Comparison of ENCODE assay signal across 23 cellular contexts in the genomic region with DNA sequence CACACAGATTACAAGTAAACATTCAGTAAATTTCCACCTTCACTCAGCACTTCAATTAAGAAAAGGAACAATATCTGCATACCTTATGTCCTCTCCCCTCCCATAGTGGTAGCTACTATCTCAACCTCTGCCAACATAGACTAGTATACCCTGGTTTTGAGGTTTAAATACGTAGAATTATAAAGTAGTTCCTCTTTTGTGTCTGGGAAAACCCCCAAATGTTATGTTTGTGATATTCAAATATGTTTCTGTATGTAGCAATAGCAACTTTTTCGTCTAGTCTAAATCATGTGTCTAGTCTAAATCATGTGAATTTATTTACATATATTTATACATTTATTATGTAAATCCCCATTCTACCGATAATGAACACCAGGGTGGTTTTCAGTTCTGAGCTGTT. TPM values are rescaled to one million over a fixed set of nuclear protein-coding genes. Genes with fewer than 3 reads are reported as not detected.
DNase-seq lines count a peak whose midpoint lies in the region; ATAC-seq and TF ChIP-seq lines count a peak whose summit lies in the region.
"Had no signal": no experiment of that assay in that cellular context is flagged by ENCODE, and none has a peak within 500 bp of the region (broad histone marks: within the 10 kb centered on the region; RNA-seq: fewer than 3 reads in every experiment).

No MANE protein-coding gene starts in this region.

- peak; percentile 79 to 89 for ATAC-seq in activated CD4-positive, CD25-positive, alpha-beta regulatory T cell treated with anti-CD3 and anti-CD28 coated beads, Interleukin-2, amount 50 U/mL, for 24 hours
- ATAC-seq in HG02981 (IDR thresholded peaks at IDR 0.05; ENCODE audit: unreplicated experiment), result peak; percentile 65
- ATAC-seq in naive thymus-derived CD4-positive, alpha-beta T cell, result peak; percentile 68
- ATAC-seq in GM21423 (IDR thresholded peaks at IDR 0.05; ENCODE audit: unreplicated experiment), result no peak
- no peak for ATAC-seq in heart left ventricle
- ATAC-seq: activated naive CD4-positive, alpha-beta T cell treated with anti-CD3 and anti-CD28 coated beads, Interleukin-2, amount 50 U/mL, for 72 hours had no signal

- H3K27me3 Mint-ChIP-seq in naive thymus-derived CD4-positive, alpha-beta T cell, result peaks cover 0 to 27% (median 3%) of the 10 kb centered on the region in 5 donors

- no peak overlapping the region for H3K4me3 ChIP-seq in naive thymus-derived CD4-positive, alpha-beta T cell (ENCODE audit: low read length)
- H3K4me3 ChIP-seq in heart left ventricle, result no peak overlapping the region
- H3K4me3 ChIP-seq: BLaER1, HAP-1 had no signal

- no peak overlapping the region for H3K27ac ChIP-seq in naive thymus-derived CD4-positive, alpha-beta T cell (ENCODE audit: low read depth, low read length)
- no peak overlapping the region for H3K27ac ChIP-seq in heart left ventricle
- H3K27ac ChIP-seq: BLaER1, RWPE1 had no signal

- no peak for TF ChIP-seq POLR2A in heart left ventricle (IDR thresholded peaks at IDR 0.05)

- CTCF ChIA-PET in naive thymus-derived CD4-positive, alpha-beta T cell (lab: Charles Lee), result no interaction called here

- H3K4me1 Mint-ChIP-seq in naive thymus-derived CD4-positive, alpha-beta T cell, result no peaks in the 10 kb centered on the region

- no peak overlapping the region for H3K27ac Mint-ChIP-seq in naive thymus-derived CD4-positive, alpha-beta T cell
- H3K27ac Mint-ChIP-seq: activated naive CD4-positive, alpha-beta T cell treated with anti-CD3 and anti-CD28 coated beads, Interleukin-2, amount 50 U/mL, for 72 hours; activated T-helper 1 cell treated with anti-CD3 and anti-CD28 coated beads, Interleukin-12 subunit alpha, Interleukin-12 subunit beta, Interleukin-2, Interleukin-4 antibody, amounts not matched to agents 30 ng/mL and 10 ng/mL and 1 ng/mL, durations not matched to agents 14 hours and 24 hours and 36 hours had no signal

- H3K27me3 ChIP-seq in naive thymus-derived CD4-positive, alpha-beta T cell (ENCODE audit: control insufficient read depth in 2 of 2, insufficient read depth in 2 of 2, low read length in 2 of 2), result no peaks in the 10 kb centered on the region
- H3K27me3 ChIP-seq in heart left ventricle, result no peaks in the 10 kb centered on the region
- H3K27me3 ChIP-seq: BLaER1 had no signal

- H3K4me1 ChIP-seq in naive thymus-derived CD4-positive, alpha-beta T cell (ENCODE audit: control insufficient read depth in 2 of 2, insufficient read depth in 2 of 2, low read length in 2 of 2), result no peaks in the 10 kb centered on the region
- H3K4me1 ChIP-seq in heart left ventricle, result peaks cover 0 to 12% (median 7%) of the 10 kb centered on the region in 12 donors
- H3K4me1 ChIP-seq: BLaER1, HAP-1 had no signal

- no peak for DNase-seq in activated CD4-positive, CD25-positive, alpha-beta regulatory T cell (lab: John Stamatoyannopoulos, UW)
- DNase-seq in NAMALWA (ENCODE audit: low spot score), result peak; percentile 81
- DNase-seq in naive thymus-derived CD4-positive, alpha-beta T cell, result no peak
- DNase-seq in D341Med (ENCODE audit: low spot score), result no peak
- DNase-seq in heart left ventricle, result no peak
- DNase-seq: Calu3; foreskin melanocyte; mammary epithelial cell; NCI-H1092 treated with DMSO at 0.1 percent for 48 hours; NCI-H510A treated with DMSO at 0.1 percent for 48 hours; SK-N-SH; stimulated activated CD4-positive, alpha-beta T cell treated with anti-CD3 and anti-CD28 coated beads, Interleukin-12 subunit alpha, Interleukin-12 subunit beta, amount 100 ng/mL, for 4 hours; T1000 had no signal

- no peaks in the 10 kb centered on the region for H3K36me3 ChIP-seq in naive thymus-derived CD4-positive, alpha-beta T cell (ENCODE audit: control insufficient read depth in 2 of 3, insufficient read depth in 3 of 3, low read length in 3 of 3)
- H3K36me3 ChIP-seq in heart left ventricle, result no peaks in the 10 kb centered on the region
- H3K36me3 ChIP-seq: BLaER1, HAP-1 had no signal

- no peak overlapping the region for H3K4me3 Mint-ChIP-seq in naive thymus-derived CD4-positive, alpha-beta T cell
- H3K4me3 Mint-ChIP-seq: activated T-helper 1 cell treated with anti-CD3 and anti-CD28 coated beads, Interleukin-12 subunit alpha, Interleukin-12 subunit beta, Interleukin-2, Interleukin-4 antibody, amounts not matched to agents 30 ng/mL and 10 ng/mL and 1 ng/mL, durations not matched to agents 14 hours and 24 hours and 36 hours had no signal

- peaks cover 0 to 5% (median 0%) of the 10 kb centered on the region in 3 experiments for H3K9me3 ChIP-seq in naive thymus-derived CD4-positive, alpha-beta T cell (ENCODE audit: control insufficient read depth in 2 of 3, low read length in 3 of 3)
- peaks cover 0 to 30% (median 9%) of the 10 kb centered on the region in 12 donors for H3K9me3 ChIP-seq in heart left ventricle
- H3K9me3 ChIP-seq: HAP-1 had no signal

- intact Hi-C loops in naive thymus-derived CD4-positive, alpha-beta T cell (cut with micrococcal nuclease), result no loop called here
- intact Hi-C loops in heart left ventricle (cut with DNase I), result no loop called here

- peaks cover 9 to 58% (median 17%) of the 10 kb centered on the region in 11 donors for H3K9me3 Mint-ChIP-seq in naive thymus-derived CD4-positive, alpha-beta T cell

- no peak for TF ChIP-seq CTCF in heart left ventricle (IDR thresholded peaks at IDR 0.05)

- peaks cover 2 to 10% (median 6%) of the 10 kb centered on the region in 5 donors for H3K36me3 Mint-ChIP-seq in naive thymus-derived CD4-positive, alpha-beta T cell

- WGBS in heart left ventricle, 4 donors, result 76 to 83% (median 82%) methylated on average over 3 of the region's 3 CpGs

- POLR2A ChIA-PET in naive thymus-derived CD4-positive, alpha-beta T cell (lab: Charles Lee), result no interaction called here

RNA-seq across cellular contexts. Expression of a gene that starts 13.2 kb away (rescaled TPM):
- total RNA-seq in naive thymus-derived CD4-positive, alpha-beta T cell, result under 1 TPM in 2 of 5 experiments, not detected in 3; 0.12 to 0.61 TPM
- polyA plus RNA-seq in naive thymus-derived CD4-positive, alpha-beta T cell, result not detected
- 100 to 1,000 TPM in 5 of 9 donors, 10 to 100 TPM in 4; 77.5 to 141 (median 104) TPM for total RNA-seq in heart left ventricle
- polyA plus RNA-seq in heart left ventricle, result 100 to 1,000 TPM in 1 of 2 donors, 10 to 100 TPM in 1; 35.7 to 103 TPM
- total RNA-seq: Calu3, kidney epithelial cell, osteoblast had no signal

Comparison
In these comparisons a context has a peak if more than half of its experiments do, and no peak if none do; other contexts are left out.
1. ATAC-seq: peak in activated CD4-positive, CD25-positive, alpha-beta regulatory T cell treated with anti-CD3 and anti-CD28 coated beads, Interleukin-2, amount 50 U/mL, for 24 hours (2 of 2), HG02981 (single experiment) and naive thymus-derived CD4-positive, alpha-beta T cell (single experiment); none in GM21423 (single experiment) and heart left ventricle (0 of 4).
2. RNA of a gene that starts 13.2 kb away (total RNA-seq): 77.5 to 141 TPM in heart left ventricle; 0.12 to 0.61 TPM in naive thymus-derived CD4-positive, alpha-beta T cell; every median in the first group is over 10 times any median in the second.